In the genomic region with DNA sequence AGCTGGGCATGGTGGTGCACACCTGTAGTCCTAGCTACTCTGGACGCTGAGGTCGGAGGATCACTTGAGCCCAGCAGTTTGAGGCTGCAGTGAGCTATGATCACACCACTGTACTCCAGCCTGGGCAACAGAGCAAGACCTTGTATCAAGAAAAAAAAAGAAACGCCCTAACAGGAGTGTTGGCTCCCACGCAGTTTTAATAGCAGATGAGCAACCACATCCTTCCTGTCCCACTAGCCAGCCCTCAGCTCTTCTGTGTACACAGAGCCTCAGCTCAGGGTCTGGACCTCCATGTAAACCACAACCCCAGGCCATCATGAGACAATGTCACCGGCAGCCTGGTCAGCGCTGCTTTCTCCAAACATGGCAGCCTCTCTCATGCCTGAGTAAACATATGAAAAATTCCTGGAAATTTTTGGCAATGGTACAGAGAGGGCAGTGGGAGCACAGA, we compare ENCODE assay signal across 1 cellular context.
TF ChIP-seq lines count a peak whose summit lies in the region.

No MANE protein-coding gene starts in this region.

TF ChIP-seq in H1, 55 proteins besides CTCF, POLR2A, EP300 and RAD21 (continued from another document):
- TF ChIP-seq, protein P1, sequence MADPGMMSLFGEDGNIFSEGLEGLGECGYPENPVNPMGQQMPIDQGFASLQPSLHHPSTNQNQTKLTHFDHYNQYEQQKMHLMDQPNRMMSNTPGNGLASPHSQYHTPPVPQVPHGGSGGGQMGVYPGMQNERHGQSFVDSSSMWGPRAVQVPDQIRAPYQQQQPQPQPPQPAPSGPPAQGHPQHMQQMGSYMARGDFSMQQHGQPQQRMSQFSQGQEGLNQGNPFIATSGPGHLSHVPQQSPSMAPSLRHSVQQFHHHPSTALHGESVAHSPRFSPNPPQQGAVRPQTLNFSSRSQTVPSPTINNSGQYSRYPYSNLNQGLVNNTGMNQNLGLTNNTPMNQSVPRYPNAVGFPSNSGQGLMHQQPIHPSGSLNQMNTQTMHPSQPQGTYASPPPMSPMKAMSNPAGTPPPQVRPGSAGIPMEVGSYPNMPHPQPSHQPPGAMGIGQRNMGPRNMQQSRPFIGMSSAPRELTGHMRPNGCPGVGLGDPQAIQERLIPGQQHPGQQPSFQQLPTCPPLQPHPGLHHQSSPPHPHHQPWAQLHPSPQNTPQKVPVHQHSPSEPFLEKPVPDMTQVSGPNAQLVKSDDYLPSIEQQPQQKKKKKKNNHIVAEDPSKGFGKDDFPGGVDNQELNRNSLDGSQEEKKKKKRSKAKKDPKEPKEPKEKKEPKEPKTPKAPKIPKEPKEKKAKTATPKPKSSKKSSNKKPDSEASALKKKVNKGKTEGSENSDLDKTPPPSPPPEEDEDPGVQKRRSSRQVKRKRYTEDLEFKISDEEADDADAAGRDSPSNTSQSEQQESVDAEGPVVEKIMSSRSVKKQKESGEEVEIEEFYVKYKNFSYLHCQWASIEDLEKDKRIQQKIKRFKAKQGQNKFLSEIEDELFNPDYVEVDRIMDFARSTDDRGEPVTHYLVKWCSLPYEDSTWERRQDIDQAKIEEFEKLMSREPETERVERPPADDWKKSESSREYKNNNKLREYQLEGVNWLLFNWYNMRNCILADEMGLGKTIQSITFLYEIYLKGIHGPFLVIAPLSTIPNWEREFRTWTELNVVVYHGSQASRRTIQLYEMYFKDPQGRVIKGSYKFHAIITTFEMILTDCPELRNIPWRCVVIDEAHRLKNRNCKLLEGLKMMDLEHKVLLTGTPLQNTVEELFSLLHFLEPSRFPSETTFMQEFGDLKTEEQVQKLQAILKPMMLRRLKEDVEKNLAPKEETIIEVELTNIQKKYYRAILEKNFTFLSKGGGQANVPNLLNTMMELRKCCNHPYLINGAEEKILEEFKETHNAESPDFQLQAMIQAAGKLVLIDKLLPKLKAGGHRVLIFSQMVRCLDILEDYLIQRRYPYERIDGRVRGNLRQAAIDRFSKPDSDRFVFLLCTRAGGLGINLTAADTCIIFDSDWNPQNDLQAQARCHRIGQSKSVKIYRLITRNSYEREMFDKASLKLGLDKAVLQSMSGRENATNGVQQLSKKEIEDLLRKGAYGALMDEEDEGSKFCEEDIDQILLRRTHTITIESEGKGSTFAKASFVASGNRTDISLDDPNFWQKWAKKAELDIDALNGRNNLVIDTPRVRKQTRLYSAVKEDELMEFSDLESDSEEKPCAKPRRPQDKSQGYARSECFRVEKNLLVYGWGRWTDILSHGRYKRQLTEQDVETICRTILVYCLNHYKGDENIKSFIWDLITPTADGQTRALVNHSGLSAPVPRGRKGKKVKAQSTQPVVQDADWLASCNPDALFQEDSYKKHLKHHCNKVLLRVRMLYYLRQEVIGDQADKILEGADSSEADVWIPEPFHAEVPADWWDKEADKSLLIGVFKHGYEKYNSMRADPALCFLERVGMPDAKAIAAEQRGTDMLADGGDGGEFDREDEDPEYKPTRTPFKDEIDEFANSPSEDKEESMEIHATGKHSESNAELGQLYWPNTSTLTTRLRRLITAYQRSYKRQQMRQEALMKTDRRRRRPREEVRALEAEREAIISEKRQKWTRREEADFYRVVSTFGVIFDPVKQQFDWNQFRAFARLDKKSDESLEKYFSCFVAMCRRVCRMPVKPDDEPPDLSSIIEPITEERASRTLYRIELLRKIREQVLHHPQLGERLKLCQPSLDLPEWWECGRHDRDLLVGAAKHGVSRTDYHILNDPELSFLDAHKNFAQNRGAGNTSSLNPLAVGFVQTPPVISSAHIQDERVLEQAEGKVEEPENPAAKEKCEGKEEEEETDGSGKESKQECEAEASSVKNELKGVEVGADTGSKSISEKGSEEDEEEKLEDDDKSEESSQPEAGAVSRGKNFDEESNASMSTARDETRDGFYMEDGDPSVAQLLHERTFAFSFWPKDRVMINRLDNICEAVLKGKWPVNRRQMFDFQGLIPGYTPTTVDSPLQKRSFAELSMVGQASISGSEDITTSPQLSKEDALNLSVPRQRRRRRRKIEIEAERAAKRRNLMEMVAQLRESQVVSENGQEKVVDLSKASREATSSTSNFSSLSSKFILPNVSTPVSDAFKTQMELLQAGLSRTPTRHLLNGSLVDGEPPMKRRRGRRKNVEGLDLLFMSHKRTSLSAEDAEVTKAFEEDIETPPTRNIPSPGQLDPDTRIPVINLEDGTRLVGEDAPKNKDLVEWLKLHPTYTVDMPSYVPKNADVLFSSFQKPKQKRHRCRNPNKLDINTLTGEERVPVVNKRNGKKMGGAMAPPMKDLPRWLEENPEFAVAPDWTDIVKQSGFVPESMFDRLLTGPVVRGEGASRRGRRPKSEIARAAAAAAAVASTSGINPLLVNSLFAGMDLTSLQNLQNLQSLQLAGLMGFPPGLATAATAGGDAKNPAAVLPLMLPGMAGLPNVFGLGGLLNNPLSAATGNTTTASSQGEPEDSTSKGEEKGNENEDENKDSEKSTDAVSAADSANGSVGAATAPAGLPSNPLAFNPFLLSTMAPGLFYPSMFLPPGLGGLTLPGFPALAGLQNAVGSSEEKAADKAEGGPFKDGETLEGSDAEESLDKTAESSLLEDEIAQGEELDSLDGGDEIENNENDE (IDR thresholded peaks at IDR 0.05; ENCODE audit: insufficient replicate concordance, low read length) = no peak
- TF ChIP-seq, protein P2, sequence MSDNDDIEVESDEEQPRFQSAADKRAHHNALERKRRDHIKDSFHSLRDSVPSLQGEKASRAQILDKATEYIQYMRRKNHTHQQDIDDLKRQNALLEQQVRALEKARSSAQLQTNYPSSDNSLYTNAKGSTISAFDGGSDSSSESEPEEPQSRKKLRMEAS (IDR thresholded peaks at IDR 0.05) = no peak
- TF ChIP-seq, protein P3, sequence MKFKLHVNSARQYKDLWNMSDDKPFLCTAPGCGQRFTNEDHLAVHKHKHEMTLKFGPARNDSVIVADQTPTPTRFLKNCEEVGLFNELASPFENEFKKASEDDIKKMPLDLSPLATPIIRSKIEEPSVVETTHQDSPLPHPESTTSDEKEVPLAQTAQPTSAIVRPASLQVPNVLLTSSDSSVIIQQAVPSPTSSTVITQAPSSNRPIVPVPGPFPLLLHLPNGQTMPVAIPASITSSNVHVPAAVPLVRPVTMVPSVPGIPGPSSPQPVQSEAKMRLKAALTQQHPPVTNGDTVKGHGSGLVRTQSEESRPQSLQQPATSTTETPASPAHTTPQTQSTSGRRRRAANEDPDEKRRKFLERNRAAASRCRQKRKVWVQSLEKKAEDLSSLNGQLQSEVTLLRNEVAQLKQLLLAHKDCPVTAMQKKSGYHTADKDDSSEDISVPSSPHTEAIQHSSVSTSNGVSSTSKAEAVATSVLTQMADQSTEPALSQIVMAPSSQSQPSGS (IDR thresholded peaks at IDR 0.05; ENCODE audit: low read length) = no peak
- TF ChIP-seq TAF1 (IDR thresholded peaks at IDR 0.05; ENCODE audit: low read depth, low read length) = no peak
